In the genomic region with DNA sequence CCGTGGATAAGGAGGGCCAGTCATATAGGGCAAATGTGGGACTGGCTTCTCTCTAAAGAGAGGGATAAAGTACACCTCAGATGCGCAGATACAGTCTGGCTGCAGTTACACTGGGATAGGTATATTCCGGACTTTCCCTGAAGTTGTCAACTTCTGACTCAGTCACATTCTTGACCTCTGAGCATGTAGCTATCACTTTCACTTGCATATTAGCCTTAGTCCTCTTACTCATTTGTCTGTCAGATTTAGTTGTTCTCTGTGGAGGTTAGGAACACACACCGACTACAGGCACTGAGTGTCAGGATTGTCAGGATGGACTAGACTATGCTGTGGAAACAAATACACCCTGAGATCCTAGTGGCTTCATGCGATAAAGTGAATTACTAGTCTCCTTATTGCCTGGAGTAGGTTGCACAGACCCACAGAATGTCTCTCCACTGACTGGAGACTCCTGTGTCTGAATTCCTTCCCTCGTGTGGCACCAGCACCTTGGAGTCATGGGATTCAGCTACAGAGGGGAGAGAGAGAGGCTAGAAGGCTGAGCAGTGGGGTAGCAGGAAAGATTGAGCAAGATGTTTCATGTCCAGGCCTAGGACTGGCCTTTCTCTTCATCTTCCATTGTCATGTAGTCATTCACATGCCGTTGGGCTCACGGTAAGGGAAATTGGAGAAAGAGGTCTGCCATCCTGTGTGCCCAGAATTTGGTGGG, we compare ENCODE assay signal across 1 cellular context.
TF ChIP-seq lines count a peak whose summit lies in the region.

No MANE protein-coding gene starts in this region.

TF ChIP-seq in GM12878, 131 proteins besides CTCF, POLR2A, EP300 and RAD21 (continued from another document):
- TF ChIP-seq BHLHE40 (IDR thresholded peaks at IDR 0.05; ENCODE audit: borderline replicate concordance in 1 of 2, low read depth in 2 of 2, low read length in 1 of 2) = peak in 1 of 2 experiments; percentile 38; a peak in 1 of 4 replicates
- no peak for TF ChIP-seq RELA (IDR thresholded peaks at IDR 0.05; ENCODE audit: borderline replicate concordance, partially characterized antibody)
- TF ChIP-seq JUNB (IDR thresholded peaks at IDR 0.05) = peak; percentile 45
- no peak for TF ChIP-seq ZBTB33 (IDR thresholded peaks at IDR 0.05)
- TF ChIP-seq DPF2 (IDR thresholded peaks at IDR 0.05) = no peak
- TF ChIP-seq IKZF2 (IDR thresholded peaks at IDR 0.05) = peak; percentile 23 to 24; a peak in 1 of 4 replicates
- TF ChIP-seq, protein P1, sequence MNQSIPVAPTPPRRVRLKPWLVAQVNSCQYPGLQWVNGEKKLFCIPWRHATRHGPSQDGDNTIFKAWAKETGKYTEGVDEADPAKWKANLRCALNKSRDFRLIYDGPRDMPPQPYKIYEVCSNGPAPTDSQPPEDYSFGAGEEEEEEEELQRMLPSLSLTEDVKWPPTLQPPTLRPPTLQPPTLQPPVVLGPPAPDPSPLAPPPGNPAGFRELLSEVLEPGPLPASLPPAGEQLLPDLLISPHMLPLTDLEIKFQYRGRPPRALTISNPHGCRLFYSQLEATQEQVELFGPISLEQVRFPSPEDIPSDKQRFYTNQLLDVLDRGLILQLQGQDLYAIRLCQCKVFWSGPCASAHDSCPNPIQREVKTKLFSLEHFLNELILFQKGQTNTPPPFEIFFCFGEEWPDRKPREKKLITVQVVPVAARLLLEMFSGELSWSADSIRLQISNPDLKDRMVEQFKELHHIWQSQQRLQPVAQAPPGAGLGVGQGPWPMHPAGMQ (IDR thresholded peaks at IDR 0.05; ENCODE audit: borderline replicate concordance) = no peak
- no peak for TF ChIP-seq ELK1 (IDR thresholded peaks at IDR 0.05; ENCODE audit: low read depth, low read length)
- TF ChIP-seq NR2F1 (conservative IDR thresholded peaks at IDR 0.05) = peak; percentile 62
- TF ChIP-seq HDGF (IDR thresholded peaks at IDR 0.05) = no peak
- no peak for TF ChIP-seq ZNF217 (IDR thresholded peaks at IDR 0.05)
- no peak for TF ChIP-seq MYC (IDR thresholded peaks at IDR 0.05; ENCODE audit: insufficient read depth, insufficient read length, insufficient replicate concordance, low read length, severe bottlenecking)
- no peak for TF ChIP-seq PAX5 (IDR thresholded peaks at IDR 0.05; ENCODE audit: borderline replicate concordance, low read depth, low read length)
- no peak for TF ChIP-seq POU2F2 (IDR thresholded peaks at IDR 0.05; ENCODE audit: borderline replicate concordance, low read depth, low read length)
- TF ChIP-seq NBN (IDR thresholded peaks at IDR 0.05) = no peak
- TF ChIP-seq JUND (IDR thresholded peaks at IDR 0.05; ENCODE audit: low read depth, low read length) = no peak
- no peak for TF ChIP-seq MEF2A (IDR thresholded peaks at IDR 0.05; ENCODE audit: insufficient read depth, low read depth, low read length)
- 0 out of 2 replicates have a peak, but pooled peaks have one; percentile 23 for TF ChIP-seq RELB (IDR thresholded peaks at IDR 0.05; ENCODE audit: low read depth)
- no peak for TF ChIP-seq GABPA (IDR thresholded peaks at IDR 0.05; ENCODE audit: low read depth)
- TF ChIP-seq, protein P2, sequence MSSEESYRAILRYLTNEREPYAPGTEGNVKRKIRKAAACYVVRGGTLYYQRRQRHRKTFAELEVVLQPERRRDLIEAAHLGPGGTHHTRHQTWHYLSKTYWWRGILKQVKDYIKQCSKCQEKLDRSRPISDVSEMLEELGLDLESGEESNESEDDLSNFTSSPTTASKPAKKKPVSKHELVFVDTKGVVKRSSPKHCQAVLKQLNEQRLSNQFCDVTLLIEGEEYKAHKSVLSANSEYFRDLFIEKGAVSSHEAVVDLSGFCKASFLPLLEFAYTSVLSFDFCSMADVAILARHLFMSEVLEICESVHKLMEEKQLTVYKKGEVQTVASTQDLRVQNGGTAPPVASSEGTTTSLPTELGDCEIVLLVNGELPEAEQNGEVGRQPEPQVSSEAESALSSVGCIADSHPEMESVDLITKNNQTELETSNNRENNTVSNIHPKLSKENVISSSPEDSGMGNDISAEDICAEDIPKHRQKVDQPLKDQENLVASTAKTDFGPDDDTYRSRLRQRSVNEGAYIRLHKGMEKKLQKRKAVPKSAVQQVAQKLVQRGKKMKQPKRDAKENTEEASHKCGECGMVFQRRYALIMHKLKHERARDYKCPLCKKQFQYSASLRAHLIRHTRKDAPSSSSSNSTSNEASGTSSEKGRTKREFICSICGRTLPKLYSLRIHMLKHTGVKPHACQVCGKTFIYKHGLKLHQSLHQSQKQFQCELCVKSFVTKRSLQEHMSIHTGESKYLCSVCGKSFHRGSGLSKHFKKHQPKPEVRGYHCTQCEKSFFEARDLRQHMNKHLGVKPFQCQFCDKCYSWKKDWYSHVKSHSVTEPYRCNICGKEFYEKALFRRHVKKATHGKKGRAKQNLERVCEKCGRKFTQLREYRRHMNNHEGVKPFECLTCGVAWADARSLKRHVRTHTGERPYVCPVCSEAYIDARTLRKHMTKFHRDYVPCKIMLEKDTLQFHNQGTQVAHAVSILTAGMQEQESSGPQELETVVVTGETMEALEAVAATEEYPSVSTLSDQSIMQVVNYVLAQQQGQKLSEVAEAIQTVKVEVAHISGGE (CRISPR knock-in tag; IDR thresholded peaks at IDR 0.05) = no peak
- TF ChIP-seq, protein P3, sequence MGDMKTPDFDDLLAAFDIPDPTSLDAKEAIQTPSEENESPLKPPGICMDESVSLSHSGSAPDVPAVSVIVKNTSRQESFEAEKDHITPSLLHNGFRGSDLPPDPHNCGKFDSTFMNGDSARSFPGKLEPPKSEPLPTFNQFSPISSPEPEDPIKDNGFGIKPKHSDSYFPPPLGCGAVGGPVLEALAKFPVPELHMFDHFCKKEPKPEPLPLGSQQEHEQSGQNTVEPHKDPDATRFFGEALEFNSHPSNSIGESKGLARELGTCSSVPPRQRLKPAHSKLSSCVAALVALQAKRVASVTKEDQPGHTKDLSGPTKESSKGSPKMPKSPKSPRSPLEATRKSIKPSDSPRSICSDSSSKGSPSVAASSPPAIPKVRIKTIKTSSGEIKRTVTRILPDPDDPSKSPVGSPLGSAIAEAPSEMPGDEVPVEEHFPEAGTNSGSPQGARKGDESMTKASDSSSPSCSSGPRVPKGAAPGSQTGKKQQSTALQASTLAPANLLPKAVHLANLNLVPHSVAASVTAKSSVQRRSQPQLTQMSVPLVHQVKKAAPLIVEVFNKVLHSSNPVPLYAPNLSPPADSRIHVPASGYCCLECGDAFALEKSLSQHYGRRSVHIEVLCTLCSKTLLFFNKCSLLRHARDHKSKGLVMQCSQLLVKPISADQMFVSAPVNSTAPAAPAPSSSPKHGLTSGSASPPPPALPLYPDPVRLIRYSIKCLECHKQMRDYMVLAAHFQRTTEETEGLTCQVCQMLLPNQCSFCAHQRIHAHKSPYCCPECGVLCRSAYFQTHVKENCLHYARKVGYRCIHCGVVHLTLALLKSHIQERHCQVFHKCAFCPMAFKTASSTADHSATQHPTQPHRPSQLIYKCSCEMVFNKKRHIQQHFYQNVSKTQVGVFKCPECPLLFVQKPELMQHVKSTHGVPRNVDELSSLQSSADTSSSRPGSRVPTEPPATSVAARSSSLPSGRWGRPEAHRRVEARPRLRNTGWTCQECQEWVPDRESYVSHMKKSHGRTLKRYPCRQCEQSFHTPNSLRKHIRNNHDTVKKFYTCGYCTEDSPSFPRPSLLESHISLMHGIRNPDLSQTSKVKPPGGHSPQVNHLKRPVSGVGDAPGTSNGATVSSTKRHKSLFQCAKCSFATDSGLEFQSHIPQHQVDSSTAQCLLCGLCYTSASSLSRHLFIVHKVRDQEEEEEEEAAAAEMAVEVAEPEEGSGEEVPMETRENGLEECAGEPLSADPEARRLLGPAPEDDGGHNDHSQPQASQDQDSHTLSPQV (IDR thresholded peaks at IDR 0.05) = no peak
- TF ChIP-seq SMARCA5 (IDR thresholded peaks at IDR 0.05) = 0 out of 2 replicates have a peak, but pooled peaks have one; percentile 21
- peak; percentile 42; the same call in 1 of the 2 replicates for TF ChIP-seq EED (IDR thresholded peaks at IDR 0.05; ENCODE audit: low read depth)
- TF ChIP-seq CREM (IDR thresholded peaks at IDR 0.05; ENCODE audit: low read depth) = no peak
- TF ChIP-seq RBBP5 (conservative IDR thresholded peaks at IDR 0.05) = no peak
- TF ChIP-seq SREBF2 (IDR thresholded peaks at IDR 0.05; ENCODE audit: low read length) = no peak
- TF ChIP-seq, protein P4, sequence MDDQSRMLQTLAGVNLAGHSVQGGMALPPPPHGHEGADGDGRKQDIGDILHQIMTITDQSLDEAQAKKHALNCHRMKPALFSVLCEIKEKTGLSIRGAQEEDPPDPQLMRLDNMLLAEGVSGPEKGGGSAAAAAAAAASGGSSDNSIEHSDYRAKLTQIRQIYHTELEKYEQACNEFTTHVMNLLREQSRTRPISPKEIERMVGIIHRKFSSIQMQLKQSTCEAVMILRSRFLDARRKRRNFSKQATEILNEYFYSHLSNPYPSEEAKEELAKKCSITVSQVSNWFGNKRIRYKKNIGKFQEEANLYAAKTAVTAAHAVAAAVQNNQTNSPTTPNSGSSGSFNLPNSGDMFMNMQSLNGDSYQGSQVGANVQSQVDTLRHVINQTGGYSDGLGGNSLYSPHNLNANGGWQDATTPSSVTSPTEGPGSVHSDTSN (IDR thresholded peaks at IDR 0.05; ENCODE audit: insufficient replicate concordance, low read depth, low read length) = no peak
- no peak for TF ChIP-seq REST (IDR thresholded peaks at IDR 0.05; ENCODE audit: low read depth, low read length)
- TF ChIP-seq IRF4 (IDR thresholded peaks at IDR 0.05; ENCODE audit: low read depth, low read length) = peak; percentile 74; the same call in 1 of the 2 replicates
- no peak for TF ChIP-seq SP1 (IDR thresholded peaks at IDR 0.05; ENCODE audit: low read depth, low read length)
